In genomic region chr19:55647732-55648656, GRCh38 we compare ENCODE assay signal across 8 cellular contexts. TPM values are rescaled to one million over a fixed set of nuclear protein-coding genes. Genes with fewer than 3 reads are reported as not detected.
DNase-seq lines count a peak whose midpoint lies in the region; ATAC-seq and TF ChIP-seq lines count a peak whose summit lies in the region.

Gene CCDC106 (plus strand): TSS chr19:55648212. CDS start chr19:55649047, 835 bp downstream.

- peak in 4 of 5 donors; percentile 38 to 56 (median 44) for DNase-seq in CD4-positive, alpha-beta memory T cell
- no peak for DNase-seq in HCT116 (ENCODE audit: low read depth, low spot score)
- peak; percentile 50 for DNase-seq in NCI-H510A (lab: John Stamatoyannopoulos, UW)
- DNase-seq in activated T-cell treated with anti-CD3 and anti-CD28 coated beads, Interleukin-2, amount 50 U/mL, for 48 hours, result peak; percentile 61 to 72
- DNase-seq in esophagus squamous epithelium (lab: John Stamatoyannopoulos, UW), result no peak
- DNase-seq in mucosa of gallbladder (ENCODE audit: low spot score), result no peak

- H3K4me3 ChIP-seq in CD4-positive, alpha-beta memory T cell (ENCODE audit: low read length in 2 of 2), result peak within 1 kb of the TSS; percentile 42 to 52
- H3K4me3 ChIP-seq in HCT116 (replicated peaks in 1 of 2; ENCODE audit: low read depth in 1 of 2, low read length in 2 of 2), result no peak within 1 kb of the TSS
- H3K4me3 ChIP-seq in esophagus squamous epithelium, result peak within 1 kb of the TSS; percentile 61 to 97 (median 90)
- peak within 1 kb of the TSS; percentile 57 for H3K4me3 ChIP-seq in thymus (ENCODE audit: low read length)

- H3K4me3 Mint-ChIP-seq in CD4-positive, alpha-beta memory T cell, result peak within 1 kb of the TSS; percentile 63 to 83 (median 74)

- no peaks in the 10 kb centered on the region for H3K9me3 ChIP-seq in CD4-positive, alpha-beta memory T cell (ENCODE audit: control insufficient read depth in 1 of 2, low read length in 2 of 2)
- H3K9me3 ChIP-seq in HCT116 (ENCODE audit: control insufficient read depth in 1 of 2, insufficient read depth in 1 of 2, low read depth in 1 of 2, low read length in 2 of 2) (no peaks in the 10 kb centered on the region), esophagus squamous epithelium (no peaks in the 10 kb centered on the region), thymus (ENCODE audit: control insufficient read depth) (no peaks in the 10 kb centered on the region)

- intact Hi-C loops in CD4-positive, alpha-beta memory T cell (cut with micrococcal nuclease), result no loop called here
- intact Hi-C loops in HCT116 (cut with micrococcal nuclease) (no loop called here), esophagus squamous epithelium (cut with DNase I) (no loop called here)

- TF ChIP-seq POLR2A in HCT116 (IDR thresholded peaks at IDR 0.05; ENCODE audit: borderline replicate concordance, extremely low read depth, insufficient read depth, insufficient read length) (no peak), esophagus squamous epithelium (IDR thresholded peaks at IDR 0.05) (peak in 1 of 4 donors; percentile 14)

- H3K27me3 ChIP-seq in CD4-positive, alpha-beta memory T cell (ENCODE audit: insufficient read depth, low read length), result no peaks in the 10 kb centered on the region
- H3K27me3 ChIP-seq in HCT116 (ENCODE audit: insufficient read depth, low read length) (no peaks in the 10 kb centered on the region), esophagus squamous epithelium (no peaks in the 10 kb centered on the region), thymus (ENCODE audit: control insufficient read depth, insufficient read depth) (no peaks in the 10 kb centered on the region)

- peak within 1 kb of the TSS; percentile 49 for H3K27ac ChIP-seq in CD4-positive, alpha-beta memory T cell (ENCODE audit: low read depth, low read length)
- H3K27ac ChIP-seq in HCT116 (ENCODE audit: low read depth, low read length) (peak within 1 kb of the TSS; percentile 18; the same call in 1 of the 2 replicates), esophagus squamous epithelium (peak within 1 kb of the TSS; percentile 77 to 91 (median 84)), thymus (ENCODE audit: low read depth) (peak within 1 kb of the TSS; percentile 62)

- H3K4me1 Mint-ChIP-seq in CD4-positive, alpha-beta memory T cell, result peaks cover 14 to 44% (median 26%) of the 10 kb centered on the region in 4 donors

- H3K27me3 Mint-ChIP-seq in CD4-positive, alpha-beta memory T cell, result no peaks in the 10 kb centered on the region

- ATAC-seq in HCT116, result no peak
- ATAC-seq in HG03565 (IDR thresholded peaks at IDR 0.05; ENCODE audit: unreplicated experiment), result no peak

- no TSS peak for BruUV-seq in HCT116 (replicated peaks; lab: Mats Ljungman, UMichigan)

- H4K20me1 ChIP-seq in HCT116 (ENCODE audit: insufficient read depth), result no peaks in the 10 kb centered on the region

- no peak for TF ChIP-seq CTCF in HCT116 (IDR thresholded peaks at IDR 0.05 in 2 of 3, conservative IDR thresholded peaks at IDR 0.05 in 1 of 3; ENCODE audit: borderline replicate concordance in 1 of 3, insufficient read depth in 1 of 3, low read depth in 2 of 3, low read length in 2 of 3)
- peak in 1 of 6 experiments; percentile 15 for TF ChIP-seq CTCF in esophagus squamous epithelium (IDR thresholded peaks at IDR 0.05)

- H3K36me3 ChIP-seq in CD4-positive, alpha-beta memory T cell (ENCODE audit: insufficient read depth, low read length), result peaks cover 7% of the 10 kb centered on the region
- H3K36me3 ChIP-seq in HCT116 (ENCODE audit: control insufficient read depth in 1 of 2, insufficient read depth in 2 of 2, low read length in 2 of 2) (peaks cover 10 to 12% of the 10 kb centered on the region in 2 experiments; a peak in 3 of 4 replicates), esophagus squamous epithelium (peaks cover 0 to 46% (median 5%) of the 10 kb centered on the region in 3 donors), thymus (ENCODE audit: control insufficient read depth, insufficient read depth) (peaks cover 12% of the 10 kb centered on the region)

- H3K36me3 Mint-ChIP-seq in CD4-positive, alpha-beta memory T cell, result peaks cover 4 to 13% of the 10 kb centered on the region in 2 donors

- 9 to 10% methylated on average over 4 to 10 of the region's 89 CpGs for WGBS in esophagus squamous epithelium, 2 donors
- 1% methylated on average over 89 of the region's 89 CpGs for WGBS in thymus

- H3K4me1 ChIP-seq in CD4-positive, alpha-beta memory T cell (ENCODE audit: insufficient read depth, low read length), result peaks cover 31% of the 10 kb centered on the region
- peaks cover 9 to 20% of the 10 kb centered on the region in 2 experiments; a peak in 3 of 4 replicates for H3K4me1 ChIP-seq in HCT116 (ENCODE audit: control insufficient read depth in 1 of 2, insufficient read depth in 2 of 2, low read length in 2 of 2)
- peaks cover 30 to 75% (median 35%) of the 10 kb centered on the region in 3 donors for H3K4me1 ChIP-seq in esophagus squamous epithelium
- peaks cover 22% of the 10 kb centered on the region for H3K4me1 ChIP-seq in thymus (ENCODE audit: control insufficient read depth, insufficient read depth, low read length)

- no peak within 1 kb of the TSS for H3K9ac ChIP-seq in HCT116 (ENCODE audit: low read length)

- H2AFZ ChIP-seq in HCT116 (ENCODE audit: low read depth, low read length, poor library complexity, severe bottlenecking), result no peak within 1 kb of the TSS

- H3K4me2 ChIP-seq in HCT116 (ENCODE audit: low read length), result no peak within 1 kb of the TSS

- H3K9me2 ChIP-seq in HCT116 (ENCODE audit: insufficient read depth), result no peaks in the 10 kb centered on the region

- peaks cover 0 to 1% (median 0%) of the 10 kb centered on the region in 8 donors for H3K9me3 Mint-ChIP-seq in CD4-positive, alpha-beta memory T cell

- RAD21 ChIA-PET in HCT116 (lab: Charles Lee; ENCODE audit: low non-redundant PET in 1 of 2, low total read pairs in 2 of 2, uncharacterized antibody in 2 of 2, unreplicated experiment in 2 of 2), result no interaction called here

- peak within 1 kb of the TSS in 4 of 7 donors; percentile 31 to 55 (median 38) for H3K27ac Mint-ChIP-seq in CD4-positive, alpha-beta memory T cell

- peaks cover 27% of the 10 kb centered on the region for H3K79me2 ChIP-seq in HCT116 (ENCODE audit: insufficient read depth, low read length)

- no peak for TF ChIP-seq RAD21 in HCT116 (IDR thresholded peaks at IDR 0.05; ENCODE audit: low read depth)

- POLR2A ChIA-PET in CD4-positive, alpha-beta memory T cell (lab: Charles Lee; ENCODE audit: partially characterized antibody), result interaction anchor here (1.0 to 2.1 kb wide), 8 partner anchors 9 to 171 kb away, joined by 3 to 9 read pairs (median 5); partner anchors contain the start of genes FIZ1, ZNF524, ZNF628 and ZNF784
- POLR2A ChIA-PET in HCT116 (lab: Charles Lee), result no interaction called here

- CTCF ChIA-PET in CD4-positive, alpha-beta memory T cell (lab: Charles Lee; ENCODE audit: partially characterized antibody), result interaction anchor here (1.9 to 4.1 kb wide), 2 partner anchors 11 to 16 kb away, joined by 9 to 36 read pairs; no protein-coding TSS in a partner anchor
- CTCF ChIA-PET in HCT116 (lab: Charles Lee), result no interaction called here

TF ChIP-seq in HCT116, 20 proteins besides CTCF, POLR2A, EP300 and RAD21:
- TF ChIP-seq EGR1 (IDR thresholded peaks at IDR 0.05; ENCODE audit: low read depth) (no peak), SP1 (IDR thresholded peaks at IDR 0.05; ENCODE audit: low read depth) (no peak), FOSL1 (IDR thresholded peaks at IDR 0.05; ENCODE audit: low read depth) (no peak), EZH2 (IDR thresholded peaks at IDR 0.05) (no peak), EZH2phosphoT487 (IDR thresholded peaks at IDR 0.05; ENCODE audit: borderline replicate concordance) (no peak), POLR2AphosphoS5 (IDR thresholded peaks at IDR 0.05; ENCODE audit: low read depth, low read length) (no peak), CBX3 (IDR thresholded peaks at IDR 0.05; ENCODE audit: low read depth) (no peak), CEBPB (IDR thresholded peaks at IDR 0.05; ENCODE audit: low read depth) (no peak)
TF ChIP-seq in HCT116: peak in this region for 0.

RNA-seq across cellular contexts. Expression of gene CCDC106, which starts in this region (rescaled TPM):
- 1 to 10 TPM; 1.2 to 1.5 TPM for total RNA-seq in CD4-positive, alpha-beta memory T cell
- polyA plus RNA-seq in CD4-positive, alpha-beta memory T cell, result under 1 TPM; 0.47 to 0.69 TPM
- total RNA-seq in HCT116 (2021; ENCODE audit: unreplicated experiment) (1.0 TPM), esophagus squamous epithelium (1 to 10 TPM; 2.4 to 7.2 (median 4.6) TPM), mucosa of gallbladder (18.4 TPM)
- polyA plus RNA-seq in HCT116 (2012), result 0.56 and 0.70 TPM in 2 replicates
- polyA plus RNA-seq in thymus, result 17.2 TPM

Comparison
In these comparisons a context has a peak if more than half of its experiments do, and no peak if none do; other contexts are left out.
1. RNA of gene CCDC106 (polyA plus RNA-seq): 17.2 TPM in thymus (single experiment); 0.47 to 0.69 TPM in CD4-positive, alpha-beta memory T cell; every median in the first group is over 10 times any median in the second.
2. DNase-seq: peak in CD4-positive, alpha-beta memory T cell (4 of 5), NCI-H510A (single experiment) and activated T-cell treated with anti-CD3 and anti-CD28 coated beads, Interleukin-2, amount 50 U/mL, for 48 hours (2 of 2); none in HCT116 (single experiment), esophagus squamous epithelium (single experiment) and mucosa of gallbladder (single experiment).
3. H3K27ac ChIP-seq: peak in every context shown above with its lines; median percentile 84 in esophagus squamous epithelium; 62 in thymus; 49 in CD4-positive, alpha-beta memory T cell; 18 in HCT116.
4. H3K4me3 ChIP-seq: peak in CD4-positive, alpha-beta memory T cell (2 of 2), esophagus squamous epithelium (4 of 4) and thymus (single experiment); none in HCT116 (0 of 2).